ENCODE assay signal across 11 cellular contexts in the genomic region with DNA sequence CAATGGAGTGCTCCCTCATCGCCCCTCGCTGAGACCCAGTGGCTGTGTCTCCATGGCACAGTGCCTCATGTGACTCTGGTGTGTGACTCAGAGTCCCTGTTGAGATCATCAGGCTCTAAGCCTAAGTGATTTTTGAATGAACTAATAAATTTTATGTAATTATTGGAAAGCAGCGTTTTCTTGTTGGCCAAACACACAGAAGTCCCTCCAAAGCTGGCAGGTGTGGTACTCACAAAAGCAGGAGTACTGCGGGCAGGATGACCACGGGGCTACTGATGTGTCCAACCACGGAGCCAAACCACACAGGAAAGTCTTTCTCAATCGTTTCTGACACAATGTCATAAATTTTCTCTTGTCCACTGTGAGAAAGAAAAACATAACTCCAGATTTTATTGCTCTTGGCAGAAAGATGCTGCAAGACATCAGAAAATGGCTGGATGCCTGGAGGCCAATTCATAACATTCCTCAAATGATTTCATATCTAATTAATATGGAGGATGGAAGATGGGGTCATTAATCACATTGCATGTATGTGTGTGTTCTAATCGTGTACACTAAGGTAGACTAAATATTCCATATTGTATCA.
DNase-seq lines count a peak whose midpoint lies in the region; ATAC-seq and TF ChIP-seq lines count a peak whose summit lies in the region.
"Had no signal": no experiment of that assay in that cellular context is flagged by ENCODE, and none has a peak within 500 bp of the region (broad histone marks: within the 10 kb centered on the region; RNA-seq: fewer than 3 reads in every experiment).

No MANE protein-coding gene starts in this region.

- ATAC-seq in HG02981 (IDR thresholded peaks at IDR 0.05; ENCODE audit: unreplicated experiment) (no peak), HG03095 (IDR thresholded peaks at IDR 0.05; ENCODE audit: unreplicated experiment) (no peak)

- no peak for TF ChIP-seq CTCF in AG09319 (IDR thresholded peaks at IDR 0.05; ENCODE audit: low read depth, low read length)

- DNase-seq in AG09319 (ENCODE audit: extremely low read depth, low read depth): peak; percentile 31
- peak; percentile 71 for DNase-seq in MV-4-11 (lab: John Stamatoyannopoulos, UW)
- DNase-seq in ecto neural progenitor cell (ENCODE audit: low spot score): peak; percentile 14
- DNase-seq in non-pigmented ciliary epithelial cell (ENCODE audit: low read depth): peak; percentile 71
- DNase-seq in NCI-H2227 (lab: John Stamatoyannopoulos, UW; ENCODE audit: unreplicated experiment): no peak
- DNase-seq in activated CD4-positive, alpha-beta T cell treated with anti-CD3 and anti-CD28 coated beads for 1 hour: no peak
- DNase-seq: activated CD8-positive, alpha-beta memory T cell treated with anti-CD3 and anti-CD28 coated beads, Interleukin-2, amount 50 U/mL, for 48 hours; erythroblast; RPMI8226 had no signal

Comparison
In these comparisons a context has a peak if more than half of its experiments do, and no peak if none do; other contexts are left out.
1. DNase-seq: peak in AG09319 (single experiment), MV-4-11 (single experiment), ecto neural progenitor cell (single experiment) and non-pigmented ciliary epithelial cell (single experiment); none in NCI-H2227 (single experiment) and activated CD4-positive, alpha-beta T cell treated with anti-CD3 and anti-CD28 coated beads for 1 hour (single experiment).